Comparison of ENCODE assay signal across 20 cellular contexts in genomic region chr2:53463771-53464726, GRCh38.
"Had no signal": no experiment of that assay in that cellular context is flagged by ENCODE, and none has a peak within 500 bp of the region (broad histone marks: within the 10 kb centered on the region; RNA-seq: fewer than 3 reads in every experiment).

No MANE protein-coding gene starts in this region.

- ATAC-seq: SK-N-SH treated with all-trans-retinoic acid at 6 μM for 48 hours had no signal

- H3K36me3 ChIP-seq: SJCRH30 had no signal

- H3K4me3 ChIP-seq: SJCRH30 had no signal

- H3K27ac ChIP-seq: SJCRH30 had no signal

- DNase-seq: KBM-7, MV-4-11, NCI-H1048, NCI-H1105, NCI-H1417, NCI-H1436 treated with DMSO at 0.1 percent for 48 hours, NCI-H1694, NCI-H187 treated with DMSO at 0.1 percent for 48 hours, NCI-H2029 treated with DMSO at 0.1 percent for 48 hours, NCI-H2171 treated with DMSO at 0.1 percent for 48 hours, NCI-H345, NCI-H446 treated with DMSO at 0.1 percent for 48 hours, NCI-H510A treated with DMSO at 0.1 percent for 48 hours, NCI-H69, NCI-H774, RPMI8226, SHP77 treated with DMSO at 0.1 percent for 48 hours, SJCRH30 had no signal

- H3K9me3 ChIP-seq: SJCRH30 had no signal

- FAIRE-seq: RCC 7860 had no signal

- H3K4me1 ChIP-seq: SJCRH30 had no signal
